In the genomic region with DNA sequence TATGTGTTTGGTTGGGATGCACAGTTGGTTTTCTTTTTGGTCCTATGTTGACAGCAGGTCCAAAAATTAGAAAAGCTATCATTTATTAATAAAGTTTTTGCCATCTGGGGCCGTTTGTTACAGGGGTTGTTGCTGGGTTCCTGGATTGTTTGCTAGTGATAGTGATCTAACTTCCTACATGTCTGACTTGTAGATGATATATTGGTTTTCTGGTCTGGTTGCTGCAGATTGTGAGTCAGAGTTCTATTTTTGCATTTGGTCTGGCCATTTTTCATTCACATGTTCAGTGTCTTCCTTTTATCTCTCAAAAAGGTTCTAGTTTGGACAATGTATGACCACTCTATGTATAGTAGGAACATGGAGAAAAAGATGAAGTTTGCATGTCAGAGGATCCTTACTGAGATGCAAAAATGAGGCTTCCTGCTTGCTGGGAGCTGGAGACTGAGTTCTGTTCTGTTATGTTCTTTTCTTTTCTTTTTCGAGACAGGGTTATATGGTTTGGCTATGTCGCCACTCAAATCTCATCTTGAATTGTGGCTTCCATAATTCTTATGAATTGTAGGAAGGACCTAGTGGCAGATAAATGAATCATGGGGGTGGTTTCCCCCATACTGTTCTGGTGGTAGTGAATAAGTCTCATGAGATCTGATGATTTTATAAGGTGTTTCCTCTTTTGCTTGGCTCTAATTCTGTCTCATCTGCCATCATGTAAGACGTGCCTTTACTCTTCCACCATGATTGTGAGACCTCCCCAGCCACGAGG, we compare ENCODE assay signal across 8 cellular contexts. TPM values are rescaled to one million over a fixed set of nuclear protein-coding genes. Genes with fewer than 3 reads are reported as not detected.
DNase-seq lines count a peak whose midpoint lies in the region; ATAC-seq and TF ChIP-seq lines count a peak whose summit lies in the region.
"Had no signal": no experiment of that assay in that cellular context is flagged by ENCODE, and none has a peak within 500 bp of the region (broad histone marks: within the 10 kb centered on the region; RNA-seq: fewer than 3 reads in every experiment).

No MANE protein-coding gene starts in this region.

- H3K27me3 Mint-ChIP-seq in activated CD4-positive, alpha-beta memory T cell treated with anti-CD3 and anti-CD28 coated beads for 36 hours, result no peaks in the 10 kb centered on the region
- peaks cover 0 to 6% of the 10 kb centered on the region in 2 donors for H3K27me3 Mint-ChIP-seq in natural killer cell (ENCODE audit: low read depth in 2 of 2)

- CTCF ChIA-PET in activated CD4-positive, alpha-beta memory T cell treated with anti-CD3 and anti-CD28 coated beads for 36 hours (lab: Charles Lee), result interaction anchor here (0.6 to 4.1 kb wide), 18 partner anchors 17 to 1700 kb away, joined by 3 to 22 read pairs (median 4); a partner anchor contains a TSS

- TF ChIP-seq CTCF in natural killer cell (IDR thresholded peaks at IDR 0.05), result no peak

- peak overlapping the region; percentile 0 for H3K4me3 Mint-ChIP-seq in activated CD4-positive, alpha-beta memory T cell treated with anti-CD3 and anti-CD28 coated beads for 36 hours
- no peak overlapping the region for H3K4me3 Mint-ChIP-seq in natural killer cell

- no peaks in the 10 kb centered on the region for H3K36me3 Mint-ChIP-seq in activated CD4-positive, alpha-beta memory T cell treated with anti-CD3 and anti-CD28 coated beads for 36 hours
- no peaks in the 10 kb centered on the region for H3K36me3 Mint-ChIP-seq in natural killer cell

- intact Hi-C loops in activated CD4-positive, alpha-beta memory T cell treated with anti-CD3 and anti-CD28 coated beads for 36 hours (cut with micrococcal nuclease), result loop anchor here (1.0 to 10.0 kb wide), 8 partner anchors 51 to 633 kb away; a partner anchor contains a TSS
- intact Hi-C loops in natural killer cell (cut with micrococcal nuclease), result loop anchor here (1.0 to 2.0 kb wide), 3 partner anchors 151 to 218 kb away; a partner anchor contains a TSS

- no peak for ATAC-seq in natural killer cell
- ATAC-seq in GM18870 (IDR thresholded peaks at IDR 0.05; ENCODE audit: unreplicated experiment), result no peak
- no peak for ATAC-seq in HG02884 (IDR thresholded peaks at IDR 0.05; ENCODE audit: unreplicated experiment)

- peak; percentile 28 for DNase-seq in GF-D8 (lab: John Stamatoyannopoulos, UW)
- DNase-seq in LHCN-M2 (ENCODE audit: low read depth), result peak; percentile 52
- no peak for DNase-seq in activated CD4-positive, alpha-beta memory T cell treated with anti-CD3 and anti-CD28 coated beads for 36 hours
- no peak for DNase-seq in natural killer cell
- DNase-seq in NCI-H748 treated with DMSO at 0.1 percent for 48 hours (lab: John Stamatoyannopoulos, UW), result no peak
- DNase-seq: cortex of kidney had no signal

- H3K4me1 Mint-ChIP-seq in activated CD4-positive, alpha-beta memory T cell treated with anti-CD3 and anti-CD28 coated beads for 36 hours (ENCODE audit: low read depth), result peaks cover 26% of the 10 kb centered on the region
- peaks cover 32 to 34% of the 10 kb centered on the region in 2 donors for H3K4me1 Mint-ChIP-seq in natural killer cell

- peak overlapping the region; percentile 77 for H3K27ac Mint-ChIP-seq in activated CD4-positive, alpha-beta memory T cell treated with anti-CD3 and anti-CD28 coated beads for 36 hours
- peak overlapping the region; percentile 44 to 58 for H3K27ac Mint-ChIP-seq in natural killer cell

- H3K9me3 Mint-ChIP-seq in activated CD4-positive, alpha-beta memory T cell treated with anti-CD3 and anti-CD28 coated beads for 36 hours, result no peaks in the 10 kb centered on the region
- no peaks in the 10 kb centered on the region for H3K9me3 Mint-ChIP-seq in natural killer cell

- POLR2A ChIA-PET in activated CD4-positive, alpha-beta memory T cell treated with anti-CD3 and anti-CD28 coated beads for 36 hours (lab: Charles Lee), result interaction anchor here (0.5 to 1.5 kb wide), 3 partner anchors 33 to 142 kb away, joined by 3 to 5 read pairs (median 4); no protein-coding TSS in a partner anchor

RNA-seq across cellular contexts. Expression of a gene that starts 4.1 kb away (rescaled TPM):
- 28.6 and 37.6 TPM in 2 replicates for total RNA-seq in LHCN-M2 (2014; rRNA removed)
- 10.6 TPM for polyA plus RNA-seq in LHCN-M2 (2012)
- 10 to 100 TPM; 32.5 to 38.0 TPM for total RNA-seq in activated CD4-positive, alpha-beta memory T cell treated with anti-CD3 and anti-CD28 coated beads for 36 hours
- total RNA-seq in natural killer cell, result 10 to 100 TPM; 28.1 to 39.5 (median 32.4) TPM

RNA-seq across cellular contexts. Expression of a gene that starts 22.6 kb away (rescaled TPM):
- 48.2 and 56.4 TPM in 2 replicates for total RNA-seq in LHCN-M2 (2014; rRNA removed)
- polyA plus RNA-seq in LHCN-M2 (2012), result 117 TPM
- 10 to 100 TPM; 48.3 to 51.6 TPM for total RNA-seq in activated CD4-positive, alpha-beta memory T cell treated with anti-CD3 and anti-CD28 coated beads for 36 hours
- total RNA-seq in natural killer cell, result 10 to 100 TPM; 20.4 to 32.4 (median 27.3) TPM

Comparison
In these comparisons a context has a peak if more than half of its experiments do, and no peak if none do; other contexts are left out.
1. DNase-seq: peak in GF-D8 (single experiment) and LHCN-M2 (single experiment); none in activated CD4-positive, alpha-beta memory T cell treated with anti-CD3 and anti-CD28 coated beads for 36 hours (single experiment), natural killer cell (single experiment) and NCI-H748 treated with DMSO at 0.1 percent for 48 hours (single experiment).